In the genomic region with DNA sequence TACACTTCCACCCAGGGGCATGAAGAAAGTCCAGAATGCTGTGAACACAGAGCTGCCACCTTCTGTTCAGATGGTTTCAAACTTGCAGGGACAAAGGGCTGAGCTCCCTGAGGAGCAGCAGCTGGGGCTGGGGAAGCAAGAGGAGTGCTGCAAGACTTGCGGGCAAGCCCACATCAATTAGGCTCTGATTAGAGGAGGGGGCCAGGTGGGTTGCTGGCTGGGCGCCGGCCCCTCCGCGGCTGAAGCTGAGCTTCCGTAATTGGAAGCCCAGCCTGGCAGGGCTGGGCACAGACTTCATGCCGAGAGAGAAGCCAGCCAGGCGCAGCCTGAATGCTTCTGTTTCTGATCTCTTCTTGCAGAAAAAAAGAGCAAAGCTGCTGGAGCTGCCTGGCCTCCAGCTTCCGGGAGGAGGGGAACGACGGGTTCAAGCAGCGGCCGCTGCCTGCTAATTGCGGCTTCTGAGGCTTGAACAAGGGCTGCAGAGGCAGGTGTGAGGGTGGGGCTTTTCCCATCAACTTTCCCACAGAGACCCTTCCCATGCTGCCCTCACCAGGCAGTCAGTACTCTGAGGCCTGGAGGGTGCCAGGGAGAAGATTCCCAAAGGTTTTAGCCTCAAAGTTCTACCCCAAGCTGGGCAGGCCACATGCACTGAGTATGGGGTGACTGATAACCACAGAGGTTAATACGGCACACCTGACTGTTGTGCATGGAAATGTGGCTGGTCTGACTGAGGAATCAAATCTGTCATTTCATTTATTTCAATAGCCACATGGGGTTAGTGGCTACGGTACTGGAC, we compare ENCODE assay signal across 10 cellular contexts.
DNase-seq lines count a peak whose midpoint lies in the region; ATAC-seq and TF ChIP-seq lines count a peak whose summit lies in the region.
"Had no signal": no experiment of that assay in that cellular context is flagged by ENCODE, and none has a peak within 500 bp of the region (broad histone marks: within the 10 kb centered on the region; RNA-seq: fewer than 3 reads in every experiment).

No MANE protein-coding gene starts in this region.

- POLR2A ChIA-PET in activated CD4-positive, alpha-beta memory T cell treated with anti-CD3 and anti-CD28 coated beads for 36 hours (lab: Charles Lee): no interaction called here

- peak; percentile 4 for TF ChIP-seq CTCF in GM10266 (IDR thresholded peaks at IDR 0.05; ENCODE audit: control insufficient read depth, insufficient read depth, low read depth, missing control alignments)
- peak; percentile 10 for TF ChIP-seq CTCF in choroid plexus epithelial cell (conservative IDR thresholded peaks at IDR 0.05; ENCODE audit: low read depth, low read length)

- no peaks in the 10 kb centered on the region for H3K9me3 ChIP-seq in neuron (ENCODE audit: low read length)

- no peaks in the 10 kb centered on the region for H3K36me3 ChIP-seq in neuron (ENCODE audit: insufficient read depth, low read length)

- no peak for ATAC-seq in Right ventricle myocardium inferior

- no peak overlapping the region for H3K27ac Mint-ChIP-seq in activated CD4-positive, alpha-beta memory T cell treated with anti-CD3 and anti-CD28 coated beads for 36 hours
- H3K27ac Mint-ChIP-seq in activated T-cell treated with anti-CD3 and anti-CD28 coated beads, Interleukin-2, amount 50 U/mL, for 24 hours: no peak overlapping the region

- H3K4me3 Mint-ChIP-seq in activated CD4-positive, alpha-beta memory T cell treated with anti-CD3 and anti-CD28 coated beads for 36 hours: no peak overlapping the region
- no peak overlapping the region for H3K4me3 Mint-ChIP-seq in activated T-cell treated with anti-CD3 and anti-CD28 coated beads, Interleukin-2, amount 50 U/mL, for 24 hours

- H3K4me1 Mint-ChIP-seq in activated CD4-positive, alpha-beta memory T cell treated with anti-CD3 and anti-CD28 coated beads for 36 hours (ENCODE audit: low read depth): no peaks in the 10 kb centered on the region
- H3K4me1 Mint-ChIP-seq in activated T-cell treated with anti-CD3 and anti-CD28 coated beads, Interleukin-2, amount 50 U/mL, for 24 hours (ENCODE audit: low read depth): peaks cover 2% of the 10 kb centered on the region

- peak overlapping the region; percentile 57 for H2AFZ ChIP-seq in neuron (ENCODE audit: low read depth, low read length)

- H3K9me3 Mint-ChIP-seq in activated CD4-positive, alpha-beta memory T cell treated with anti-CD3 and anti-CD28 coated beads for 36 hours: no peaks in the 10 kb centered on the region
- no peaks in the 10 kb centered on the region for H3K9me3 Mint-ChIP-seq in activated T-cell treated with anti-CD3 and anti-CD28 coated beads, Interleukin-2, amount 50 U/mL, for 24 hours

- CTCF ChIA-PET in activated CD4-positive, alpha-beta memory T cell treated with anti-CD3 and anti-CD28 coated beads for 36 hours (lab: Charles Lee): interaction anchor here (0.6 kb wide), 1 partner anchor 117 kb away, joined by 3 read pairs; no protein-coding TSS in a partner anchor

- H3K4me3 ChIP-seq in choroid plexus epithelial cell (ENCODE audit: low read depth, low read length): no peak overlapping the region
- H3K4me3 ChIP-seq in neuron (ENCODE audit: low read length): peak overlapping the region; percentile 33

- H3K27me3 ChIP-seq in neuron (ENCODE audit: insufficient read depth, low read length): no peaks in the 10 kb centered on the region

- intact Hi-C loops in activated CD4-positive, alpha-beta memory T cell treated with anti-CD3 and anti-CD28 coated beads for 36 hours (cut with micrococcal nuclease): no loop called here
- intact Hi-C loops in Right ventricle myocardium inferior (cut with DNase I): no loop called here

- peaks cover 8% of the 10 kb centered on the region for H3K27me3 Mint-ChIP-seq in activated CD4-positive, alpha-beta memory T cell treated with anti-CD3 and anti-CD28 coated beads for 36 hours
- H3K27me3 Mint-ChIP-seq in activated T-cell treated with anti-CD3 and anti-CD28 coated beads, Interleukin-2, amount 50 U/mL, for 24 hours: peaks cover 28% of the 10 kb centered on the region

- no peaks in the 10 kb centered on the region for H3K36me3 Mint-ChIP-seq in activated CD4-positive, alpha-beta memory T cell treated with anti-CD3 and anti-CD28 coated beads for 36 hours
- H3K36me3 Mint-ChIP-seq in activated T-cell treated with anti-CD3 and anti-CD28 coated beads, Interleukin-2, amount 50 U/mL, for 24 hours (ENCODE audit: low read depth): no peaks in the 10 kb centered on the region

- peaks cover 11% of the 10 kb centered on the region for H3K4me1 ChIP-seq in neuron (ENCODE audit: insufficient read depth, low read length)

- DNase-seq in GM10266 (ENCODE audit: extremely low spot score): no peak
- DNase-seq in NCI-H345 (lab: John Stamatoyannopoulos, UW): peak; percentile 54
- peak; percentile 26 for DNase-seq in choroid plexus epithelial cell (ENCODE audit: low read depth)
- DNase-seq in activated CD4-positive, alpha-beta memory T cell treated with anti-CD3 and anti-CD28 coated beads for 36 hours: no peak
- no peak for DNase-seq in Right ventricle myocardium inferior (ENCODE audit: missing footprints)
- DNase-seq in HPDE6-E6E7 (ENCODE audit: extremely low spot score): no peak
- DNase-seq in activated T-cell treated with anti-CD3 and anti-CD28 coated beads, Interleukin-2, amount 50 U/mL, for 24 hours: no peak
- DNase-seq: activated T-cell treated with anti-CD3 and anti-CD28 coated beads, Interleukin-2, amount 50 U/mL, for 1 hour; kidney glomerular epithelial cell had no signal

Comparison
In these comparisons a context has a peak if more than half of its experiments do, and no peak if none do; other contexts are left out.
1. DNase-seq: peak in NCI-H345 (single experiment) and choroid plexus epithelial cell (single experiment); none in GM10266 (single experiment), activated CD4-positive, alpha-beta memory T cell treated with anti-CD3 and anti-CD28 coated beads for 36 hours (single experiment), Right ventricle myocardium inferior (single experiment), HPDE6-E6E7 (single experiment) and activated T-cell treated with anti-CD3 and anti-CD28 coated beads, Interleukin-2, amount 50 U/mL, for 24 hours (single experiment).